ENCODE assay signal across 8 cellular contexts in the genomic region with DNA sequence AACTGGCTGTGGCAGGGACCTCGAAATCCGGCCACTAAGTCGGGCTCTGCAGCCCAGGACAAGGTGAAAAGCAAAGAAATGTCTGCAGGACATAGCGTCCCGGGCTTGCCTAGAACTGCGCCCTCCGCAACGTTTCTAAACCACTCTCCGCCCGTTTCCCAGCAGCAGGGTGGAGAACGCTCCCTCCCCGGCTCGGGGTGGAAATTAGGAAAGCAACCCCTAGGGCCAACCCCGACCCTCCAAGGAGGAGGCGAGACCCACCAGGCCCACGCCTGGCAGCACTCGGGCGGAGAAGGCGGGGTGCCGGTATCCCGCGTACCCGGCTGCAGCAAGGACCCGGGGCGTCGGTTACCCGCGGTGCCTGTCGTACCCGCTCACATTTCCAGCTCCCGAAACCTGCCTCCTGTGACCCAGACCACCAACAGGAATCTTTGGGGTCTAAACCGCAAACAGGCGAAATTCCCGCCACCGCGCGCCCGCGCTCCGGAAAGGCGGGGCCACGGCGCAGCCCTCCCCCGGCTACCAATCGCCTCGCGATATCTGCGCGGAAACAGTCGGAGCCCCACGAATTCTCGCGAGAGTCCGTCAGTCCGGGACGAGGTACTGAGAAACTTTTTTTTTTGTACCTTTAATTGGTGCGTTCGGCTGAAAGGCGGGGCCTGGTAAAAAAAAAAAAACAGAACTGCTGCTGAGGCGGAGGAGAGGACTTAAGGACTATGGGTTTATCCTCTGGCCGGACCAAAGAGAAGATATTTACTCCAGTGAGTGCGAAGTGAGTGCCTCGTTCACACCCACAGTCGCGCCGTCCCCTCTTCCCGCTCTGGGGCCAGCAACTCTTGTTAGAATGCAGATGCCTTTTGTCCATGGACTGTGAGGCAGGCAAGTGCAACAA. TPM values are rescaled to one million over a fixed set of nuclear protein-coding genes. Genes with fewer than 3 reads are reported as not detected.
A peak's percentile ranks its signal among the peaks of the same experiment; 100 is the strongest.
DNase-seq lines count a peak whose midpoint lies in the region; ATAC-seq and TF ChIP-seq lines count a peak whose summit lies in the region.

Gene MMS22L, minus strand, starts transcription at position 491 of the 892 bp plus-strand sequence. CDS start 739 bp downstream, outside the sequence.

- no peak for TF ChIP-seq POLR2A in uterus (IDR thresholded peaks at IDR 0.05)

- H3K27me3 Mint-ChIP-seq in T-helper 1 cell treated with Interleukin-12 subunit alpha and Interleukin-12 subunit beta and Interleukin-4 antibody, amounts not matched to agents 30 μg/mL and 1 μg/mL, for 36 hours (ENCODE audit: low read depth), result peaks cover 19% of the 10 kb centered on the region

- H3K9me3 Mint-ChIP-seq in T-helper 1 cell treated with Interleukin-12 subunit alpha and Interleukin-12 subunit beta and Interleukin-4 antibody, amounts not matched to agents 30 μg/mL and 1 μg/mL, for 36 hours, result no peaks in the 10 kb centered on the region

- H3K9me3 ChIP-seq in right atrium auricular region (no peaks in the 10 kb centered on the region), uterus (no peaks in the 10 kb centered on the region)

- H3K4me1 ChIP-seq in right atrium auricular region (peaks cover 0 to 7% of the 10 kb centered on the region in 2 donors), uterus (no peaks in the 10 kb centered on the region)

- H3K36me3 Mint-ChIP-seq in T-helper 1 cell treated with Interleukin-12 subunit alpha and Interleukin-12 subunit beta and Interleukin-4 antibody, amounts not matched to agents 30 μg/mL and 1 μg/mL, for 36 hours (ENCODE audit: low read depth), result peaks cover 10% of the 10 kb centered on the region

- intact Hi-C loops in uterus (cut with DNase I; ENCODE audit: low total_unique reads), result no loop called here

- ATAC-seq in GM18499 (IDR thresholded peaks at IDR 0.05; ENCODE audit: insufficient read depth, unreplicated experiment) (peak; percentile 96), HG02938 (IDR thresholded peaks at IDR 0.05; ENCODE audit: unreplicated experiment) (peak; percentile 95)

- H3K27me3 ChIP-seq in right atrium auricular region (no peaks in the 10 kb centered on the region), uterus (no peaks in the 10 kb centered on the region)

- peak within 1 kb of the TSS; percentile 27 to 32 for H3K27ac ChIP-seq in right atrium auricular region
- H3K27ac ChIP-seq in uterus, result peak within 1 kb of the TSS; percentile 58 to 78

- H3K36me3 ChIP-seq in right atrium auricular region, result no peaks in the 10 kb centered on the region
- H3K36me3 ChIP-seq in uterus, result no peaks in the 10 kb centered on the region

- peak within 1 kb of the TSS; percentile 92 for H3K4me3 Mint-ChIP-seq in T-helper 1 cell treated with Interleukin-12 subunit alpha and Interleukin-12 subunit beta and Interleukin-4 antibody, amounts not matched to agents 30 μg/mL and 1 μg/mL, for 36 hours

- peak within 1 kb of the TSS; percentile 89 for H3K27ac Mint-ChIP-seq in T-helper 1 cell treated with Interleukin-12 subunit alpha and Interleukin-12 subunit beta and Interleukin-4 antibody, amounts not matched to agents 30 μg/mL and 1 μg/mL, for 36 hours

- DNase-seq in NCI-H1694 treated with DMSO at 0.1 percent for 48 hours (lab: John Stamatoyannopoulos, UW) (peak; percentile 83), amniotic stem cell (lab: John Stamatoyannopoulos, UW) (peak; percentile 92), right atrium auricular region (ENCODE audit: low spot score) (peak; percentile 92), pulmonary artery endothelial cell (ENCODE audit: low read depth, low spot score) (peak; percentile 73), uterus (peak; percentile 93 to 94)

- H3K4me3 ChIP-seq in right atrium auricular region, result peak within 1 kb of the TSS; percentile 64 to 78
- peak within 1 kb of the TSS; percentile 86 to 99 for H3K4me3 ChIP-seq in uterus

- TF ChIP-seq CTCF in right atrium auricular region (IDR thresholded peaks at IDR 0.05), result no peak
- no peak for TF ChIP-seq CTCF in uterus (IDR thresholded peaks at IDR 0.05)

- H3K4me1 Mint-ChIP-seq in T-helper 1 cell treated with Interleukin-12 subunit alpha and Interleukin-12 subunit beta and Interleukin-4 antibody, amounts not matched to agents 30 μg/mL and 1 μg/mL, for 36 hours (ENCODE audit: low read depth), result peaks cover 28% of the 10 kb centered on the region

RNA-seq across cellular contexts. Expression of gene MMS22L, which starts in this region (rescaled TPM):
- total RNA-seq in right atrium auricular region (1 to 10 TPM; 1.1 to 4.0 TPM), pulmonary artery endothelial cell (15.7 and 26.8 TPM in 2 replicates), uterus (10 to 100 TPM in 2 of 4 donors, 1 to 10 TPM in 2; 1.5 to 36.7 (median 9.8) TPM)

Comparison
In these comparisons a context has a peak if more than half of its experiments do, and no peak if none do; other contexts are left out.
1. Peak in every context shown above with its lines: DNase-seq, ATAC-seq, H3K4me3 ChIP-seq and H3K27ac ChIP-seq.